8 cellular contexts compared by ENCODE assay signal in genomic region chr10:103712898-103713498, GRCh38.
A peak's percentile ranks its signal among the peaks of the same experiment; 100 is the strongest.
DNase-seq lines count a peak whose midpoint lies in the region; ATAC-seq and TF ChIP-seq lines count a peak whose summit lies in the region.

No MANE protein-coding gene starts in this region.

- no peak for ATAC-seq in HG03457 (IDR thresholded peaks at IDR 0.05; ENCODE audit: unreplicated experiment)

- TF ChIP-seq CTCF in HFF-Myc (IDR thresholded peaks at IDR 0.05; ENCODE audit: low read depth, low read length, missing control alignments): peak; percentile 81

- no peak overlapping the region for H3K4me3 ChIP-seq in HFF-Myc (replicated peaks; ENCODE audit: low read depth, low read length)

- DNase-seq in ELR (ENCODE audit: low read depth): peak; percentile 84
- peak; percentile 63 for DNase-seq in HFF-Myc (ENCODE audit: extremely low read depth, low read depth)
- peak; percentile 51 for DNase-seq in NCI-H345 treated with DMSO at 0.1 percent for 48 hours (lab: John Stamatoyannopoulos, UW; ENCODE audit: unreplicated experiment)
- peak; percentile 77 to 85 for DNase-seq in activated CD4-positive, alpha-beta T cell treated with anti-CD3 and anti-CD28 coated beads for 24 hours (ENCODE audit: low read depth in 2 of 2)
- DNase-seq in cerebellum (ENCODE audit: low spot score): peak; percentile 79
- peak; percentile 88 for DNase-seq in left kidney (ENCODE audit: low read depth, low spot score)
- DNase-seq in stimulated activated CD4-positive, alpha-beta T cell treated with anti-CD3 and anti-CD28 coated beads, Interleukin-4, amount 100 ng/mL, for 48 hours (ENCODE audit: low read depth in 2 of 2): peak; percentile 69 to 87
